8 cellular contexts compared by ENCODE assay signal in genomic region chr20:32189691-32190607, GRCh38. TPM values are rescaled to one million over a fixed set of nuclear protein-coding genes. Genes with fewer than 3 reads are reported as not detected.
DNase-seq lines count a peak whose midpoint lies in the region; ATAC-seq and TF ChIP-seq lines count a peak whose summit lies in the region.

No MANE protein-coding gene starts in this region.

- TF ChIP-seq CTCF in fibroblast of mammary gland (conservative IDR thresholded peaks at IDR 0.05; ENCODE audit: control insufficient read depth, insufficient read depth, low read depth, low read length) (no peak), transverse colon (IDR thresholded peaks at IDR 0.05) (no peak)

- H3K27me3 Mint-ChIP-seq in activated T-helper 1 cell treated with anti-CD3 and anti-CD28 coated beads, Interleukin-12 subunit alpha, Interleukin-12 subunit beta, Interleukin-2, Interleukin-4 antibody, amounts not matched to agents 30 ng/mL and 10 ng/mL and 1 ng/mL, durations not matched to agents 14 hours and 24 hours and 36 hours (ENCODE audit: insufficient read depth), result no peaks in the 10 kb centered on the region
- no peaks in the 10 kb centered on the region for H3K27me3 Mint-ChIP-seq in natural killer cell treated with Interleukin-12 subunit alpha and Interleukin-12 subunit beta and Interleukin-15 and Interleukin-18, amount 100 ng/mL, for 72 hours

- no peak for TF ChIP-seq POLR2A in transverse colon (IDR thresholded peaks at IDR 0.05)

- H3K9me3 Mint-ChIP-seq in activated T-helper 1 cell treated with anti-CD3 and anti-CD28 coated beads, Interleukin-12 subunit alpha, Interleukin-12 subunit beta, Interleukin-2, Interleukin-4 antibody, amounts not matched to agents 30 ng/mL and 10 ng/mL and 1 ng/mL, durations not matched to agents 14 hours and 24 hours and 36 hours, result no peaks in the 10 kb centered on the region
- no peaks in the 10 kb centered on the region for H3K9me3 Mint-ChIP-seq in natural killer cell treated with Interleukin-12 subunit alpha and Interleukin-12 subunit beta and Interleukin-15 and Interleukin-18, amount 100 ng/mL, for 72 hours

- no peaks in the 10 kb centered on the region for H3K36me3 ChIP-seq in transverse colon

- no peaks in the 10 kb centered on the region for H3K27me3 ChIP-seq in transverse colon

- no peak for TF ChIP-seq EP300 in transverse colon (IDR thresholded peaks at IDR 0.05; ENCODE audit: low read depth)

- peaks cover 37% of the 10 kb centered on the region for H3K36me3 Mint-ChIP-seq in activated T-helper 1 cell treated with anti-CD3 and anti-CD28 coated beads, Interleukin-12 subunit alpha, Interleukin-12 subunit beta, Interleukin-2, Interleukin-4 antibody, amounts not matched to agents 30 ng/mL and 10 ng/mL and 1 ng/mL, durations not matched to agents 14 hours and 24 hours and 36 hours (ENCODE audit: low read depth)
- peaks cover 5% of the 10 kb centered on the region for H3K36me3 Mint-ChIP-seq in natural killer cell treated with Interleukin-12 subunit alpha and Interleukin-12 subunit beta and Interleukin-15 and Interleukin-18, amount 100 ng/mL, for 72 hours

- in situ Hi-C loops in transverse colon (cut with MboI; ENCODE audit: low pct_ligation_motif_present in 1 of 4, low pct_unique_long_range_greater_than_20kb in 1 of 4, low sequenced_read_pairs in 3 of 4), result no loop called here

- ATAC-seq in natural killer cell treated with Interleukin-12 subunit alpha and Interleukin-12 subunit beta and Interleukin-15 and Interleukin-18, amount 100 ng/mL, for 72 hours, result peak; percentile 58 to 71

- H3K9me3 ChIP-seq in transverse colon, result no peaks in the 10 kb centered on the region

- peak overlapping the region; percentile 74 to 82 (median 78) for H3K27ac ChIP-seq in transverse colon

- peak overlapping the region; percentile 66 for H3K4me3 Mint-ChIP-seq in activated T-helper 1 cell treated with anti-CD3 and anti-CD28 coated beads, Interleukin-12 subunit alpha, Interleukin-12 subunit beta, Interleukin-2, Interleukin-4 antibody, amounts not matched to agents 30 ng/mL and 10 ng/mL and 1 ng/mL, durations not matched to agents 14 hours and 24 hours and 36 hours
- peak overlapping the region; percentile 67 for H3K4me3 Mint-ChIP-seq in natural killer cell treated with Interleukin-12 subunit alpha and Interleukin-12 subunit beta and Interleukin-15 and Interleukin-18, amount 100 ng/mL, for 72 hours

- DNase-seq in C1 segment of cervical spinal cord (lab: John Stamatoyannopoulos, UW) (peak in 10 of 14 donors; percentile 14 to 58 (median 28)), NCI-H1930 (lab: John Stamatoyannopoulos, UW) (peak; percentile 52 to 62), fibroblast of mammary gland (ENCODE audit: low read depth) (peak; percentile 30), transverse colon (peak; percentile 37), NCI-H446 treated with DMSO at 0.1 percent for 48 hours (lab: John Stamatoyannopoulos, UW) (no peak), amniotic stem cell (lab: John Stamatoyannopoulos, UW) (no peak)
- DNase-seq in activated T-helper 1 cell treated with anti-CD3 and anti-CD28 coated beads, Interleukin-12 subunit alpha, Interleukin-12 subunit beta, Interleukin-2, Interleukin-4 antibody, amounts not matched to agents 30 ng/mL and 10 ng/mL and 1 ng/mL, durations not matched to agents 14 hours and 24 hours and 36 hours (ENCODE audit: low spot score), result no peak
- DNase-seq in natural killer cell treated with Interleukin-12 subunit alpha and Interleukin-12 subunit beta and Interleukin-15 and Interleukin-18, amount 100 ng/mL, for 72 hours (ENCODE audit: low spot score), result peak; percentile 69

- WGBS in transverse colon (ENCODE audit: low coverage in 1 of 2), 2 donors, result 8% methylated on average over 57 of the region's 88 CpGs; no CpG with 5 or more reads in 1 of the 2 donors

- peaks cover 35% of the 10 kb centered on the region for H3K4me1 Mint-ChIP-seq in activated T-helper 1 cell treated with anti-CD3 and anti-CD28 coated beads, Interleukin-12 subunit alpha, Interleukin-12 subunit beta, Interleukin-2, Interleukin-4 antibody, amounts not matched to agents 30 ng/mL and 10 ng/mL and 1 ng/mL, durations not matched to agents 14 hours and 24 hours and 36 hours (ENCODE audit: low read depth)
- H3K4me1 Mint-ChIP-seq in natural killer cell treated with Interleukin-12 subunit alpha and Interleukin-12 subunit beta and Interleukin-15 and Interleukin-18, amount 100 ng/mL, for 72 hours (ENCODE audit: low read depth in 2 of 2), result peaks cover 11 to 19% of the 10 kb centered on the region in 2 donors

- H3K4me3 ChIP-seq in fibroblast of mammary gland (ENCODE audit: control insufficient read depth, low read depth, low read length), result peak overlapping the region; percentile 58
- peak overlapping the region; percentile 42 to 78 (median 61) for H3K4me3 ChIP-seq in transverse colon

- intact Hi-C loops in activated T-helper 1 cell treated with anti-CD3 and anti-CD28 coated beads, Interleukin-12 subunit alpha, Interleukin-12 subunit beta, Interleukin-2, Interleukin-4 antibody, amounts not matched to agents 30 ng/mL and 10 ng/mL and 1 ng/mL, durations not matched to agents 14 hours and 24 hours and 36 hours (cut with micrococcal nuclease), result no loop called here
- intact Hi-C loops in transverse colon (cut with DNase I; ENCODE audit: low total_unique reads), result loop anchor here (10.0 kb wide), 1 partner anchor 295 kb away; no protein-coding TSS in a partner anchor

- H3K4me1 ChIP-seq in transverse colon, result peaks cover 10 to 13% (median 12%) of the 10 kb centered on the region in 4 donors

- peak overlapping the region; percentile 37 for H3K27ac Mint-ChIP-seq in activated T-helper 1 cell treated with anti-CD3 and anti-CD28 coated beads, Interleukin-12 subunit alpha, Interleukin-12 subunit beta, Interleukin-2, Interleukin-4 antibody, amounts not matched to agents 30 ng/mL and 10 ng/mL and 1 ng/mL, durations not matched to agents 14 hours and 24 hours and 36 hours
- peak overlapping the region; percentile 39 to 47 for H3K27ac Mint-ChIP-seq in natural killer cell treated with Interleukin-12 subunit alpha and Interleukin-12 subunit beta and Interleukin-15 and Interleukin-18, amount 100 ng/mL, for 72 hours

RNA-seq across cellular contexts. Expression of gene PLAGL2, which starts 17.6 kb away (rescaled TPM):
- 123 and 126 TPM in 2 replicates for total RNA-seq in activated T-helper 1 cell treated with anti-CD3 and anti-CD28 coated beads, Interleukin-12 subunit alpha, Interleukin-12 subunit beta, Interleukin-2, Interleukin-4 antibody, amounts not matched to agents 30 ng/mL and 10 ng/mL and 1 ng/mL, durations not matched to agents 14 hours and 24 hours and 36 hours
- total RNA-seq in natural killer cell treated with Interleukin-12 subunit alpha and Interleukin-12 subunit beta and Interleukin-15 and Interleukin-18, amount 100 ng/mL, for 72 hours, result 10 to 100 TPM; 32.8 to 39.4 TPM
- 10 to 100 TPM in 2 of 4 donors, 1 to 10 TPM in 2; 6.6 to 24.9 (median 11.8) TPM for total RNA-seq in transverse colon

RNA-seq across cellular contexts. Expression of gene POFUT1, which starts 17.7 kb away (rescaled TPM):
- total RNA-seq in activated T-helper 1 cell treated with anti-CD3 and anti-CD28 coated beads, Interleukin-12 subunit alpha, Interleukin-12 subunit beta, Interleukin-2, Interleukin-4 antibody, amounts not matched to agents 30 ng/mL and 10 ng/mL and 1 ng/mL, durations not matched to agents 14 hours and 24 hours and 36 hours, result 69.0 and 73.0 TPM in 2 replicates
- total RNA-seq in natural killer cell treated with Interleukin-12 subunit alpha and Interleukin-12 subunit beta and Interleukin-15 and Interleukin-18, amount 100 ng/mL, for 72 hours, result 10 to 100 TPM; 36.6 to 50.0 TPM
- total RNA-seq in transverse colon, result 10 to 100 TPM; 13.8 to 96.1 (median 49.6) TPM

Comparison
In these comparisons a context has a peak if more than half of its experiments do, and no peak if none do; other contexts are left out.
1. DNase-seq: peak in C1 segment of cervical spinal cord (10 of 14), NCI-H1930 (2 of 2), fibroblast of mammary gland (single experiment), natural killer cell treated with Interleukin-12 subunit alpha and Interleukin-12 subunit beta and Interleukin-15 and Interleukin-18, amount 100 ng/mL, for 72 hours (single experiment) and transverse colon (single experiment); none in activated T-helper 1 cell treated with anti-CD3 and anti-CD28 coated beads, Interleukin-12 subunit alpha, Interleukin-12 subunit beta, Interleukin-2, Interleukin-4 antibody, amounts not matched to agents 30 ng/mL and 10 ng/mL and 1 ng/mL, durations not matched to agents 14 hours and 24 hours and 36 hours (single experiment), NCI-H446 treated with DMSO at 0.1 percent for 48 hours (single experiment) and amniotic stem cell (single experiment).